In the genomic region with DNA sequence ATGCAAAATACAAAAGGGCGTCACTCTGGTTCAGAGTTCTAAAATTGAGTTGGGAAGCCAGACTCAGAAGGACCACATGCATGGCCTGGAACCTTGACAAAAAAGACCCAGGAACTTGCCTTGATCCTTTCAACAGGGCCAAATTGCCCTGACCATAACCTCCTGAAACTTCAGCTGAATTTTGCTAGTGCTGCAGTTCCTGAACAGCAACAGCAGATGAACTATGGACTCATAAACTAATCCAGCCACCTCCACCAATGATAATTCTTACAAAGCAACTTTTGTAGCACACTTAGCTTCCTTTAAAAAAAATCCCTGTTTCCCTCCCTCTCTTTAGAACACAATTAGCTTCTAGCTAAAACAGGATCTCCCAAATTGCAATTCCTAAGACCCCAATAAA, we compare ENCODE assay signal across 30 cellular contexts.
"Had no signal": no experiment of that assay in that cellular context is flagged by ENCODE, and none has a peak within 500 bp of the region (broad histone marks: within the 10 kb centered on the region; RNA-seq: fewer than 3 reads in every experiment).

No MANE protein-coding gene starts in this region.

- H3K27ac ChIP-seq: ascending aorta, body of pancreas, KMS-11, SK-N-MC, WERI-Rb-1 had no signal

- DNase-seq: activated CD4-positive, alpha-beta T cell treated with anti-CD3 and anti-CD28 coated beads for 4 hours; activated CD8-positive, alpha-beta memory T cell treated with anti-CD3 and anti-CD28 coated beads, Interleukin-2, amount 50 U/mL, for 4 hours; activated CD8-positive, alpha-beta T cell treated with anti-CD3 and anti-CD28 coated beads for 36 hours; activated effector memory CD4-positive, alpha-beta T cell treated with anti-CD3 and anti-CD28 coated beads, Interleukin-2, amount 50 U/mL, for 16 hours; activated naive CD4-positive, alpha-beta T cell treated with Interleukin-2 at 50 U/mL for 16 hours; activated naive CD8-positive, alpha-beta T cell treated with anti-CD3 and anti-CD28 coated beads, Interleukin-2, amount 50 U/mL, for 24 hours; amniotic stem cell; body of pancreas; NCI-H1092 treated with DMSO at 0.1 percent for 48 hours; NCI-H1417 treated with DMSO at 0.1 percent for 48 hours; NCI-H1694; NCI-H2029 treated with DMSO at 0.1 percent for 48 hours; NCI-H345; NCI-H510A; NCI-H526 treated with DMSO at 0.1 percent for 48 hours; NCI-H82; NK-92 treated with Interleukin-12 subunit alpha and Interleukin-12 subunit beta, amount 100 ng/mL, for 24 hours; OCI-M1; RPMI8226; T-cell; T-helper 2 cell; T1000; WERI-Rb-1 had no signal

- H3K9me3 Mint-ChIP-seq: activated CD8-positive, alpha-beta T cell treated with anti-CD3 and anti-CD28 coated beads for 36 hours; activated naive CD8-positive, alpha-beta T cell treated with anti-CD3 and anti-CD28 coated beads, Interleukin-2, amount 50 U/mL, for 24 hours; activated T-helper 1 cell treated with anti-CD3 and anti-CD28 coated beads, Interleukin-12 subunit alpha, Interleukin-12 subunit beta, Interleukin-2, Interleukin-4 antibody, amounts not matched to agents 30 ng/mL and 10 ng/mL and 1 ng/mL, durations not matched to agents 14 hours and 24 hours and 36 hours had no signal

- H3K4me3 Mint-ChIP-seq: activated CD8-positive, alpha-beta T cell treated with anti-CD3 and anti-CD28 coated beads for 36 hours; activated naive CD8-positive, alpha-beta T cell treated with anti-CD3 and anti-CD28 coated beads, Interleukin-2, amount 50 U/mL, for 24 hours; activated T-helper 1 cell treated with anti-CD3 and anti-CD28 coated beads, Interleukin-12 subunit alpha, Interleukin-12 subunit beta, Interleukin-2, Interleukin-4 antibody, amounts not matched to agents 30 ng/mL and 10 ng/mL and 1 ng/mL, durations not matched to agents 14 hours and 24 hours and 36 hours; T-cell had no signal

- H3K9me3 ChIP-seq: ascending aorta, body of pancreas had no signal

- H3K4me1 Mint-ChIP-seq: activated naive CD8-positive, alpha-beta T cell treated with anti-CD3 and anti-CD28 coated beads, Interleukin-2, amount 50 U/mL, for 24 hours; T-cell had no signal

- H3K36me3 Mint-ChIP-seq: activated naive CD4-positive, alpha-beta T cell treated with anti-CD3 and anti-CD28 coated beads, Interleukin-2, amount 50 U/mL, for 72 hours; T-cell had no signal

- H3K4me1 ChIP-seq: ascending aorta, body of pancreas had no signal

- H3K36me3 ChIP-seq: ascending aorta, WERI-Rb-1 had no signal

- H3K9ac ChIP-seq: KMS-11 had no signal

- H3K27me3 ChIP-seq: ascending aorta, body of pancreas had no signal

- ATAC-seq: activated CD8-positive, alpha-beta T cell treated with anti-CD3 and anti-CD28 coated beads for 36 hours; activated naive CD4-positive, alpha-beta T cell treated with anti-CD3 and anti-CD28 coated beads, Interleukin-2, amount 50 U/mL, for 72 hours; activated naive CD8-positive, alpha-beta T cell treated with anti-CD3 and anti-CD28 coated beads, Interleukin-2, amount 50 U/mL, for 24 hours; body of pancreas; Panc1; Right ventricle myocardium inferior; T-cell had no signal

- H3K4me3 ChIP-seq: ascending aorta, body of pancreas, SK-N-MC had no signal

- H3K27ac Mint-ChIP-seq: activated CD8-positive, alpha-beta T cell treated with anti-CD3 and anti-CD28 coated beads for 36 hours; activated naive CD4-positive, alpha-beta T cell treated with anti-CD3 and anti-CD28 coated beads, Interleukin-2, amount 50 U/mL, for 72 hours; activated naive CD8-positive, alpha-beta T cell treated with anti-CD3 and anti-CD28 coated beads, Interleukin-2, amount 50 U/mL, for 24 hours; activated T-helper 1 cell treated with anti-CD3 and anti-CD28 coated beads, Interleukin-12 subunit alpha, Interleukin-12 subunit beta, Interleukin-2, Interleukin-4 antibody, amounts not matched to agents 30 ng/mL and 10 ng/mL and 1 ng/mL, durations not matched to agents 14 hours and 24 hours and 36 hours; T-cell had no signal

- H3K27me3 Mint-ChIP-seq: activated CD8-positive, alpha-beta T cell treated with anti-CD3 and anti-CD28 coated beads for 36 hours; activated naive CD8-positive, alpha-beta T cell treated with anti-CD3 and anti-CD28 coated beads, Interleukin-2, amount 50 U/mL, for 24 hours had no signal
